Comparison of ENCODE assay signal across 28 cellular contexts in the genomic region with DNA sequence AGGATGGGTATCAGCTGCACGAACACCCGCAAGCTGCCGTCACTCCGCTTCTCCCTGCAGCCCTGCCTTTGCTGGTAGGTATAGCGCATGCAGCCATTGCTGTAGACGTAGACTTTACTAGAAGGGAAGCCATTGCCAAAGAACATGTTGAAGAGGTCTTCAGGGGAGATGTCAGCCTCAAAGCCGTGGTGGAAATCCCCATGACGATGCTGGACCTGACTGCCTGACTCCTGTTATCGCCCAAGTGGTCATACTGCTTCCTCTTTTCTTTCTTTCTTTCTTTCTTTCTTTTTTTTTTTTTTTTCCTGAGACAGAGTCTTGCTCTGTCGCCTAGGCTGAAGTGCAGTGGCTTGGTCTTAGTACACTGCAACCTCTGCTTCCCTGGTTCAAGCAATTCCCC.
A peak's percentile ranks its signal among the peaks of the same experiment; 100 is the strongest.
DNase-seq lines count a peak whose midpoint lies in the region; ATAC-seq and TF ChIP-seq lines count a peak whose summit lies in the region.
"Had no signal": no experiment of that assay in that cellular context is flagged by ENCODE, and none has a peak within 500 bp of the region (broad histone marks: within the 10 kb centered on the region; RNA-seq: fewer than 3 reads in every experiment).

No MANE protein-coding gene starts in this region.

- no peak overlapping the region for H3K4me3 ChIP-seq in GM06990 (replicated peaks; ENCODE audit: low read depth, low read length)
- peak overlapping the region; percentile 23 for H3K4me3 ChIP-seq in OCI-LY1 (ENCODE audit: low read depth, low read length, poor library complexity, severe bottlenecking)
- H3K4me3 ChIP-seq: coronary artery, esophagus muscularis mucosa, left lung, psoas muscle had no signal

- no peaks in the 10 kb centered on the region for H3K9me2 ChIP-seq in OCI-LY1 (ENCODE audit: low read depth, low read length)

- H3K27ac Mint-ChIP-seq in glutamatergic neuron (ENCODE audit: unreplicated experiment), result no peak overlapping the region
- H3K27ac Mint-ChIP-seq: activated CD4-positive, alpha-beta T cell treated with anti-CD3 and anti-CD28 coated beads, Interleukin-2, amount 10 ng/mL, durations not matched to agents 7 days and 5 days; activated naive CD4-positive, alpha-beta T cell treated with anti-CD3 and anti-CD28 coated beads, Interleukin-2, amount 10 ng/mL, durations not matched to agents 7 days and 5 days; CD4-positive, alpha-beta memory T cell; immature natural killer cell; T-helper 2 cell treated with Interferon-gamma antibody and Interleukin-4, amounts not matched to agents 5 μg/mL and 100 μg/mL, for 36 hours; type B pancreatic cell had no signal

- H3K36me3 ChIP-seq in GM06990 (ENCODE audit: control insufficient read depth, insufficient read depth, low read length), result no peaks in the 10 kb centered on the region
- no peaks in the 10 kb centered on the region for H3K36me3 ChIP-seq in OCI-LY1 (ENCODE audit: insufficient read depth, low read length)
- H3K36me3 ChIP-seq: esophagus muscularis mucosa, left lung had no signal

- H3K27me3 ChIP-seq in GM06990 (replicated peaks; ENCODE audit: control insufficient read depth, insufficient read depth, low read length) (no peaks in the 10 kb centered on the region), OCI-LY1 (ENCODE audit: insufficient read depth, low read length) (no peaks in the 10 kb centered on the region; the same call in 1 of the 2 replicates)
- H3K27me3 ChIP-seq: esophagus muscularis mucosa, left lung had no signal

- H4K20me1 ChIP-seq in OCI-LY1 (ENCODE audit: insufficient read depth, low read length), result no peaks in the 10 kb centered on the region

- ATAC-seq in GM19035 (IDR thresholded peaks at IDR 0.05; ENCODE audit: unreplicated experiment), result peak; percentile 57
- peak; percentile 54 for ATAC-seq in HG02938 (IDR thresholded peaks at IDR 0.05; ENCODE audit: unreplicated experiment)
- ATAC-seq in left lobe of liver, result no peak
- ATAC-seq in HG03135 (IDR thresholded peaks at IDR 0.05; ENCODE audit: unreplicated experiment), result no peak
- ATAC-seq: left lung, psoas muscle, Right ventricle myocardium inferior had no signal

- H3K4me2 ChIP-seq in OCI-LY1 (ENCODE audit: low read length), result peak overlapping the region; percentile 30; the same call in 1 of the 2 replicates

- DNase-seq in GM06990 (ENCODE audit: extremely low read depth, insufficient read length) (peak; percentile 71), left lobe of liver (ENCODE audit: low spot score) (no peak), GM19238 (ENCODE audit: insufficient read length, low spot score) (no peak), glutamatergic neuron (no peak)
- DNase-seq: activated CD4-positive, alpha-beta T cell treated with anti-CD3 and anti-CD28 coated beads, Interleukin-2, amount 10 ng/mL, durations not matched to agents 7 days and 5 days; activated naive CD4-positive, alpha-beta T cell treated with anti-CD3 and anti-CD28 coated beads, Interleukin-2, amount 10 ng/mL, durations not matched to agents 7 days and 5 days; amygdala; CD4-positive, alpha-beta memory T cell; DMS153; H7; hippocampal formation; immature natural killer cell; left lung; naive B cell; NCI-H1105; NCI-H2029; NCI-H2227 treated with DMSO at 0.1 percent for 48 hours; psoas muscle had no signal

- peaks cover 13% of the 10 kb centered on the region for H3K4me1 ChIP-seq in OCI-LY1 (ENCODE audit: insufficient read depth, low read length, severe bottlenecking)
- H3K4me1 ChIP-seq: esophagus muscularis mucosa, left lung, psoas muscle had no signal

- no peak overlapping the region for H2AFZ ChIP-seq in OCI-LY1 (ENCODE audit: low read length)

- no peaks in the 10 kb centered on the region for H3K9me3 ChIP-seq in OCI-LY1 (ENCODE audit: low read length)
- H3K9me3 ChIP-seq: esophagus muscularis mucosa, left lung, psoas muscle had no signal

- no peaks in the 10 kb centered on the region for H3K36me3 Mint-ChIP-seq in glutamatergic neuron (ENCODE audit: unreplicated experiment)
- H3K36me3 Mint-ChIP-seq: activated naive CD4-positive, alpha-beta T cell treated with anti-CD3 and anti-CD28 coated beads, Interleukin-2, amount 10 ng/mL, durations not matched to agents 7 days and 5 days; CD4-positive, alpha-beta memory T cell; immature natural killer cell; naive B cell; type B pancreatic cell had no signal

- no peaks in the 10 kb centered on the region for H3K4me1 Mint-ChIP-seq in glutamatergic neuron (ENCODE audit: low read depth, unreplicated experiment)
- H3K4me1 Mint-ChIP-seq: activated CD4-positive, alpha-beta T cell treated with anti-CD3 and anti-CD28 coated beads, Interleukin-2, amount 10 ng/mL, durations not matched to agents 7 days and 5 days; activated naive CD4-positive, alpha-beta T cell treated with anti-CD3 and anti-CD28 coated beads, Interleukin-2, amount 10 ng/mL, durations not matched to agents 7 days and 5 days; CD4-positive, alpha-beta memory T cell; immature natural killer cell had no signal

- no peaks in the 10 kb centered on the region for H3K79me2 ChIP-seq in OCI-LY1 (ENCODE audit: insufficient read depth, low read length)

- H3K27ac ChIP-seq in OCI-LY1 (ENCODE audit: low read depth, low read length, poor library complexity, severe bottlenecking), result no peak overlapping the region
- H3K27ac ChIP-seq: coronary artery, esophagus muscularis mucosa, left lung, psoas muscle, VCaP had no signal

- no peaks in the 10 kb centered on the region for H3F3A ChIP-seq in OCI-LY1 (ENCODE audit: insufficient read depth, low read length)

- no peak overlapping the region for H3K4me3 Mint-ChIP-seq in glutamatergic neuron (ENCODE audit: unreplicated experiment)
- H3K4me3 Mint-ChIP-seq: activated CD4-positive, alpha-beta T cell treated with anti-CD3 and anti-CD28 coated beads, Interleukin-2, amount 10 ng/mL, durations not matched to agents 7 days and 5 days; activated naive CD4-positive, alpha-beta T cell treated with anti-CD3 and anti-CD28 coated beads, Interleukin-2, amount 10 ng/mL, durations not matched to agents 7 days and 5 days; CD4-positive, alpha-beta memory T cell; immature natural killer cell; naive B cell; T-helper 2 cell treated with Interferon-gamma antibody and Interleukin-4, amounts not matched to agents 5 μg/mL and 100 μg/mL, for 36 hours; type B pancreatic cell had no signal

- peaks cover 2% of the 10 kb centered on the region for H3K27me3 Mint-ChIP-seq in glutamatergic neuron (ENCODE audit: unreplicated experiment)

- TF ChIP-seq CTCF in GM06990 (IDR thresholded peaks at IDR 0.05; ENCODE audit: insufficient read depth, low read length, poor library complexity, severe bottlenecking) (no peak), OCI-LY1 (IDR thresholded peaks at IDR 0.05; ENCODE audit: low read length) (no peak), glutamatergic neuron (IDR thresholded peaks at IDR 0.05; ENCODE audit: partially characterized antibody, unreplicated experiment) (no peak)

- H3K9me3 Mint-ChIP-seq in glutamatergic neuron (ENCODE audit: unreplicated experiment), result no peaks in the 10 kb centered on the region
- H3K9me3 Mint-ChIP-seq: activated CD4-positive, alpha-beta T cell treated with anti-CD3 and anti-CD28 coated beads, Interleukin-2, amount 10 ng/mL, durations not matched to agents 7 days and 5 days; activated naive CD4-positive, alpha-beta T cell treated with anti-CD3 and anti-CD28 coated beads, Interleukin-2, amount 10 ng/mL, durations not matched to agents 7 days and 5 days; CD4-positive, alpha-beta memory T cell; immature natural killer cell; naive B cell; T-helper 2 cell treated with Interferon-gamma antibody and Interleukin-4, amounts not matched to agents 5 μg/mL and 100 μg/mL, for 36 hours; type B pancreatic cell had no signal

- no peak overlapping the region; the same call in 1 of the 2 replicates for H3K9ac ChIP-seq in OCI-LY1 (ENCODE audit: low read length)

Comparison
In these comparisons a context has a peak if more than half of its experiments do, and no peak if none do; other contexts are left out.
1. ATAC-seq: peak in GM19035 (single experiment) and HG02938 (single experiment); none in left lobe of liver (single experiment) and HG03135 (single experiment).